Comparison of ENCODE assay signal across 8 cellular contexts in genomic region chr19:43934985-43935708, GRCh38.
DNase-seq lines count a peak whose midpoint lies in the region; ATAC-seq lines count a peak whose summit lies in the region.

Gene ZNF45, minus strand, starts transcription at chr19:43935282. Its CDS starts 13,097 bp downstream, at chr19:43922185.

- DNase-seq in AG08396 (ENCODE audit: low spot score) (peak; percentile 91), NCI-H446 (lab: John Stamatoyannopoulos, UW) (peak; percentile 87 to 93), cerebellar cortex (ENCODE audit: low spot score) (peak; percentile 95), islet precursor cell (peak; percentile 94)
- peak; percentile 82 to 85 (median 82) for DNase-seq in stimulated activated CD4-positive, alpha-beta T cell treated with anti-CD3 and anti-CD28 coated beads, Interleukin-12 subunit alpha, Interleukin-12 subunit beta, amount 100 ng/mL, for 48 hours (ENCODE audit: low read depth in 2 of 3, low spot score in 1 of 3)

- ATAC-seq in GM19025 (IDR thresholded peaks at IDR 0.05; ENCODE audit: low read depth, unreplicated experiment) (peak; percentile 95), HG03342 (IDR thresholded peaks at IDR 0.05; ENCODE audit: unreplicated experiment) (peak; percentile 93)
- ATAC-seq in activated CD4-positive, CD25-positive, alpha-beta regulatory T cell treated with anti-CD3 and anti-CD28 coated beads, Interleukin-2, amount 50 U/mL, for 24 hours: peak; percentile 98

Comparison
In these comparisons a context has a peak if more than half of its experiments do, and no peak if none do; other contexts are left out.
1. Peak in every context shown above with its lines: DNase-seq and ATAC-seq.